ENCODE assay signal across 16 cellular contexts in the genomic region with DNA sequence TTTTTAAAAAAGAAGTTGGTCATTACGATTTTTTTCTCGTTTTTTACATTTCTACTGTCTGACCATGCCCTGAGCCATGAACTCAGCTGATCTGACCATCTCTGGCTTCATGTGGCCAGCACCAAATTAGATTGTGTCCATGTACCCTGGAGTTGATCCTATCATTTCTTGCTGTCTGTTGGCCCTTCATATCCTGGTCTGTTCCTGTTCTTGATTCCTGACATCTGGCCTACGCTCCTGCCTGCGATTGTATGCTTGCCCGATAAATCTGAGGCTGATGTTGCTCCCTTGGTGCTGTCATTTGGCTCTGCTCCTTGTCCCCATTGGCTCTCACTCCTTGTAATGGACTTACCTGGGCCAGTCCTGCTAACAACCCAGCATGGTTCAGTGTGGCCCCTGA.
DNase-seq lines count a peak whose midpoint lies in the region; ATAC-seq and TF ChIP-seq lines count a peak whose summit lies in the region.
"Had no signal": no experiment of that assay in that cellular context is flagged by ENCODE, and none has a peak within 500 bp of the region (broad histone marks: within the 10 kb centered on the region; RNA-seq: fewer than 3 reads in every experiment).

No MANE protein-coding gene starts in this region.

- no peaks in the 10 kb centered on the region for H3K79me1 ChIP-seq in mesenchymal stem cell (replicated peaks; ENCODE audit: low read length, poor library complexity, severe bottlenecking)

- H2BK15ac ChIP-seq in mesenchymal stem cell (ENCODE audit: low read depth, poor library complexity, severe bottlenecking), result no peak overlapping the region

- H3K23ac ChIP-seq in mesenchymal stem cell (ENCODE audit: low read length in 2 of 2), result no peak overlapping the region

- H3K14ac ChIP-seq in mesenchymal stem cell (ENCODE audit: low read length in 2 of 2), result no peak overlapping the region

- no peak overlapping the region for H3K18ac ChIP-seq in mesenchymal stem cell (ENCODE audit: low read depth in 1 of 2, low read length in 2 of 2)

- H3K27ac ChIP-seq in SK-N-MC (peak overlapping the region; percentile 6; the same call in 1 of the 2 replicates), mammary epithelial cell (ENCODE audit: insufficient read depth, low read depth, low read length) (no peak overlapping the region), left ventricle myocardium inferior (replicated peaks) (peak overlapping the region; percentile 56), upper lobe of right lung (peak overlapping the region; percentile 40), mesenchymal stem cell (ENCODE audit: low read length, poor library complexity, severe bottlenecking) (no peak overlapping the region)

- no peak overlapping the region for H3K4me2 ChIP-seq in mammary epithelial cell (ENCODE audit: insufficient read depth, low read depth, low read length)
- no peak overlapping the region for H3K4me2 ChIP-seq in mesenchymal stem cell (ENCODE audit: low read length, poor library complexity, severe bottlenecking)

- H2AFZ ChIP-seq in mammary epithelial cell (ENCODE audit: low read depth, low read length) (peak overlapping the region; percentile 21), mesenchymal stem cell (ENCODE audit: low read depth, low read length) (no peak overlapping the region)

- no TSS peak for BruUV-seq in mammary epithelial cell (replicated peaks; lab: Mats Ljungman, UMichigan)

- TF ChIP-seq CTCF in mammary epithelial cell (conservative IDR thresholded peaks at IDR 0.05 in 1 of 2, IDR thresholded peaks at IDR 0.05 in 1 of 2; ENCODE audit: extremely low read depth in 1 of 2, insufficient read depth in 1 of 2, low read depth in 1 of 2, low read length in 2 of 2), result no peak
- no peak for TF ChIP-seq CTCF in left ventricle myocardium inferior (IDR thresholded peaks at IDR 0.05; ENCODE audit: borderline replicate concordance)
- TF ChIP-seq CTCF in upper lobe of right lung (IDR thresholded peaks at IDR 0.05), result no peak

- peak; percentile 53 for ATAC-seq in upper lobe of right lung
- ATAC-seq: K562 had no signal

- H3K4ac ChIP-seq in mesenchymal stem cell (ENCODE audit: low read depth in 1 of 2, low read length in 2 of 2), result no peak overlapping the region

- H4K20me1 ChIP-seq in mammary epithelial cell (ENCODE audit: insufficient read depth, low read length), result no peaks in the 10 kb centered on the region

- no peak for DNase-seq in SK-N-MC (ENCODE audit: low read depth, low spot score)
- no peak for DNase-seq in mammary epithelial cell
- no peak for DNase-seq in left ventricle myocardium inferior
- DNase-seq in upper lobe of right lung, result no peak
- no peak for DNase-seq in NCI-H2227 treated with DMSO at 0.1 percent for 48 hours (lab: John Stamatoyannopoulos, UW)
- no peak for DNase-seq in HPDE6-E6E7 (ENCODE audit: extremely low spot score)
- DNase-seq in mesenchymal stem cell, result no peak
- DNase-seq: CD4-positive, CD25-positive, alpha-beta regulatory T cell; COR-L47; DMS 273 treated with DMSO at 0.1 percent for 48 hours; DND-41; NCI-H1105; NCI-H2081; NCI-H2171 treated with DMSO at 0.1 percent for 48 hours; NCI-H510A treated with DMSO at 0.1 percent for 48 hours had no signal

- in situ Hi-C loops in mammary epithelial cell (cut with MboI; ENCODE audit: low sequenced_read_pairs in 2 of 2), result no loop called here

- CTCF ChIA-PET in mammary epithelial cell (lab: Charles Lee; ENCODE audit: low non-redundant PET), result no interaction called here

- H2BK120ac ChIP-seq in mesenchymal stem cell (ENCODE audit: low read depth, low read length), result no peak overlapping the region

- H2BK12ac ChIP-seq in mesenchymal stem cell (ENCODE audit: low read length in 2 of 2), result no peak overlapping the region

- H3K4me3 ChIP-seq in SK-N-MC, result peak overlapping the region; percentile 19
- H3K4me3 ChIP-seq in mammary epithelial cell (replicated peaks in 1 of 3; ENCODE audit: insufficient read depth in 1 of 3, low read depth in 2 of 3, low read length in 3 of 3), result no peak overlapping the region
- H3K4me3 ChIP-seq in left ventricle myocardium inferior, result no peak overlapping the region
- H3K4me3 ChIP-seq in upper lobe of right lung, result no peak overlapping the region
- H3K4me3 ChIP-seq in mesenchymal stem cell (ENCODE audit: insufficient read depth in 1 of 2, low read depth in 1 of 2, low read length in 2 of 2), result no peak overlapping the region
- H3K4me3 ChIP-seq: K562 had no signal

- H3K79me2 ChIP-seq in mammary epithelial cell (ENCODE audit: insufficient read depth, low read length), result no peaks in the 10 kb centered on the region

- intact Hi-C loops in mammary epithelial cell (cut with micrococcal nuclease), result no loop called here
- intact Hi-C loops in left ventricle myocardium inferior (cut with micrococcal nuclease), result no loop called here
- intact Hi-C loops in upper lobe of right lung (cut with DNase I), result no loop called here

- H4K91ac ChIP-seq in mesenchymal stem cell (ENCODE audit: low read length), result no peak overlapping the region

- H3K36me3 ChIP-seq in SK-N-MC (ENCODE audit: insufficient read depth, low read length) (no peaks in the 10 kb centered on the region), mammary epithelial cell (ENCODE audit: insufficient read depth, low read length) (no peaks in the 10 kb centered on the region), left ventricle myocardium inferior (no peaks in the 10 kb centered on the region), upper lobe of right lung (no peaks in the 10 kb centered on the region), mesenchymal stem cell (ENCODE audit: control insufficient read depth in 1 of 2, insufficient read depth in 2 of 2, low read depth in 1 of 2, low read length in 2 of 2) (no peaks in the 10 kb centered on the region)

- H3K27me3 ChIP-seq in mammary epithelial cell (ENCODE audit: insufficient read depth, low read length) (no peaks in the 10 kb centered on the region), left ventricle myocardium inferior (ENCODE audit: low read depth) (no peaks in the 10 kb centered on the region), upper lobe of right lung (no peaks in the 10 kb centered on the region), mesenchymal stem cell (ENCODE audit: control insufficient read depth in 1 of 2, insufficient read depth in 1 of 2, low read length in 2 of 2) (no peaks in the 10 kb centered on the region)

- H3K4me1 ChIP-seq in mammary epithelial cell (ENCODE audit: insufficient read depth, low read length) (peaks cover 11% of the 10 kb centered on the region), left ventricle myocardium inferior (no peaks in the 10 kb centered on the region), upper lobe of right lung (no peaks in the 10 kb centered on the region), mesenchymal stem cell (ENCODE audit: control insufficient read depth, insufficient read depth, low read depth, low read length) (no peaks in the 10 kb centered on the region)

- H3K9ac ChIP-seq in SK-N-MC (ENCODE audit: insufficient read length), result no peak overlapping the region
- H3K9ac ChIP-seq in mammary epithelial cell (ENCODE audit: insufficient read depth, low read length), result no peak overlapping the region
- no peak overlapping the region for H3K9ac ChIP-seq in mesenchymal stem cell (ENCODE audit: low read length)

- H3K9me3 ChIP-seq in SK-N-MC (ENCODE audit: low read depth, low read length) (no peaks in the 10 kb centered on the region), mammary epithelial cell (replicated peaks; ENCODE audit: insufficient read depth, low read length) (no peaks in the 10 kb centered on the region), left ventricle myocardium inferior (replicated peaks) (no peaks in the 10 kb centered on the region), upper lobe of right lung (no peaks in the 10 kb centered on the region), mesenchymal stem cell (ENCODE audit: control insufficient read depth, low read length) (no peaks in the 10 kb centered on the region)

- 50% methylated on average over 5 of the region's 5 CpGs for WGBS in mammary epithelial cell (ENCODE audit: low coverage, missing lambda C conversion rate)
- WGBS in mesenchymal stem cell, result 97% methylated on average over 5 of the region's 5 CpGs

- dilution Hi-C loops in mammary epithelial cell (cut with HindIII; ENCODE audit: low sequenced_read_pairs), result no loop called here

- H2BK5ac ChIP-seq in mesenchymal stem cell (ENCODE audit: low read depth, low read length, poor library complexity, severe bottlenecking), result no peak overlapping the region

- no peak overlapping the region for H2AK5ac ChIP-seq in mesenchymal stem cell (ENCODE audit: low read length, severe bottlenecking)

- H4K8ac ChIP-seq in mesenchymal stem cell (ENCODE audit: low read length), result no peak overlapping the region

Comparison
In these comparisons a context has a peak if more than half of its experiments do, and no peak if none do; other contexts are left out.
1. H3K27ac ChIP-seq: peak in SK-N-MC (single experiment), left ventricle myocardium inferior (single experiment) and upper lobe of right lung (single experiment); none in mammary epithelial cell (single experiment) and mesenchymal stem cell (single experiment).